ENCODE assay signal across 17 cellular contexts in the genomic region with DNA sequence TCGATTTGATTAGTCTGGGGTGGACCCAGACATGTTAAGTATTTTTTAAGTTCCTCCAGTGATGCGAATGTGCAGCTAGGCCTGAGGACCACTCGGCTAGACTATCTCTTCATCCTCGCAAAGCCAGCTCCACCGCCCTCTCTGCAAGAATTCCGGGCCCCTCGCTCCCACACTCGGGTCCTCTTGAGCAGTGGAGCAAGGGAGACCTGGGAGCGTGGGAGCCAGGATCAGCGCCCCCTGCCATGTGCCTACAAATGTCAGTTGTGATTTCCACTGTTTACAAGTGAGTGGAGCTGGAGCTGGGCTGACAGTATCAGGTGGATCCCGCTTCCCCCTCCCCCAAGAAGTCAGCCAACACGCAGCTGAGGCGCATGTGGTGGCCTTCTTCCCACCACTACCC. TPM values are rescaled to one million over a fixed set of nuclear protein-coding genes. Genes with fewer than 3 reads are reported as not detected.
DNase-seq lines count a peak whose midpoint lies in the region; ATAC-seq and TF ChIP-seq lines count a peak whose summit lies in the region.
"Had no signal": no experiment of that assay in that cellular context is flagged by ENCODE, and none has a peak within 500 bp of the region (broad histone marks: within the 10 kb centered on the region; RNA-seq: fewer than 3 reads in every experiment).

No MANE protein-coding gene starts in this region.

- peaks cover 34% of the 10 kb centered on the region for H3K27me3 Mint-ChIP-seq in activated naive CD4-positive, alpha-beta T cell treated with anti-CD3 and anti-CD28 coated beads, Interleukin-2, amount 50 U/mL, for 24 hours
- H3K27me3 Mint-ChIP-seq in activated T-helper 17 cell treated with anti-CD3 and anti-CD28 coated beads, Interleukin-2, amount 50 U/mL, for 72 hours: peaks cover 37% of the 10 kb centered on the region
- H3K27me3 Mint-ChIP-seq in mesothelial cell of epicardium (ENCODE audit: low read depth) (peaks cover 72% of the 10 kb centered on the region), progenitor cell of endocrine pancreas (peaks cover 66% of the 10 kb centered on the region)

- no peaks in the 10 kb centered on the region for H3K4me1 Mint-ChIP-seq in activated naive CD4-positive, alpha-beta T cell treated with anti-CD3 and anti-CD28 coated beads, Interleukin-2, amount 50 U/mL, for 24 hours
- peaks cover 5% of the 10 kb centered on the region for H3K4me1 Mint-ChIP-seq in activated T-helper 17 cell treated with anti-CD3 and anti-CD28 coated beads, Interleukin-2, amount 50 U/mL, for 72 hours
- H3K4me1 Mint-ChIP-seq in mesothelial cell of epicardium (peaks cover 14% of the 10 kb centered on the region), progenitor cell of endocrine pancreas (ENCODE audit: low read depth) (peaks cover 13% of the 10 kb centered on the region)

- peak overlapping the region; percentile 46 for H3K4me3 Mint-ChIP-seq in activated naive CD4-positive, alpha-beta T cell treated with anti-CD3 and anti-CD28 coated beads, Interleukin-2, amount 50 U/mL, for 24 hours
- peak overlapping the region; percentile 32 for H3K4me3 Mint-ChIP-seq in activated T-helper 17 cell treated with anti-CD3 and anti-CD28 coated beads, Interleukin-2, amount 50 U/mL, for 72 hours
- peak overlapping the region; percentile 42 for H3K4me3 Mint-ChIP-seq in mesothelial cell of epicardium
- peak overlapping the region; percentile 34 for H3K4me3 Mint-ChIP-seq in progenitor cell of endocrine pancreas (ENCODE audit: low read depth)

- ATAC-seq in activated naive CD4-positive, alpha-beta T cell treated with anti-CD3 and anti-CD28 coated beads, Interleukin-2, amount 50 U/mL, for 72 hours: no peak
- no peak for ATAC-seq in activated T-helper 17 cell treated with anti-CD3 and anti-CD28 coated beads, Interleukin-2, amount 50 U/mL, for 72 hours (replicated peaks)
- ATAC-seq in HG02981 (IDR thresholded peaks at IDR 0.05; ENCODE audit: unreplicated experiment): no peak
- ATAC-seq: A549, HCT116 had no signal

- DNase-seq in activated naive CD4-positive, alpha-beta T cell treated with anti-CD3 and anti-CD28 coated beads, Interleukin-2, amount 50 U/mL, for 72 hours (ENCODE audit: low spot score in 2 of 2): no peak
- DNase-seq in mesothelial cell of epicardium (ENCODE audit: low spot score in 2 of 2, unreplicated experiment in 2 of 2): no peak
- DNase-seq in progenitor cell of endocrine pancreas (ENCODE audit: low spot score, unreplicated experiment): no peak
- no peak for DNase-seq in T1000 (lab: John Stamatoyannopoulos, UW)
- DNase-seq in inferior parietal cortex (ENCODE audit: extremely low spot score): no peak
- DNase-seq: Calu3, DMS79, NCI-H1417, NCI-H2029, NCI-H510A had no signal

- H3K9me3 Mint-ChIP-seq in activated naive CD4-positive, alpha-beta T cell treated with anti-CD3 and anti-CD28 coated beads, Interleukin-2, amount 50 U/mL, for 24 hours: no peaks in the 10 kb centered on the region
- H3K9me3 Mint-ChIP-seq in activated naive CD4-positive, alpha-beta T cell treated with anti-CD3 and anti-CD28 coated beads, Interleukin-2, amount 50 U/mL, for 72 hours: no peaks in the 10 kb centered on the region
- no peaks in the 10 kb centered on the region for H3K9me3 Mint-ChIP-seq in activated T-helper 17 cell treated with anti-CD3 and anti-CD28 coated beads, Interleukin-2, amount 50 U/mL, for 72 hours
- no peaks in the 10 kb centered on the region for H3K9me3 Mint-ChIP-seq in mesothelial cell of epicardium
- H3K9me3 Mint-ChIP-seq in progenitor cell of endocrine pancreas (ENCODE audit: low read depth): peaks cover 3% of the 10 kb centered on the region

- TF ChIP-seq CTCF in mesothelial cell of epicardium (IDR thresholded peaks at IDR 0.05; ENCODE audit: unreplicated experiment) (no peak), progenitor cell of endocrine pancreas (IDR thresholded peaks at IDR 0.05; ENCODE audit: unreplicated experiment) (no peak)

- H3K36me3 Mint-ChIP-seq in activated naive CD4-positive, alpha-beta T cell treated with anti-CD3 and anti-CD28 coated beads, Interleukin-2, amount 50 U/mL, for 24 hours: no peaks in the 10 kb centered on the region
- peaks cover 0 to 5% of the 10 kb centered on the region in 2 donors for H3K36me3 Mint-ChIP-seq in activated naive CD4-positive, alpha-beta T cell treated with anti-CD3 and anti-CD28 coated beads, Interleukin-2, amount 50 U/mL, for 72 hours
- no peaks in the 10 kb centered on the region for H3K36me3 Mint-ChIP-seq in activated T-helper 17 cell treated with anti-CD3 and anti-CD28 coated beads, Interleukin-2, amount 50 U/mL, for 72 hours (ENCODE audit: low read depth)
- H3K36me3 Mint-ChIP-seq in mesothelial cell of epicardium (no peaks in the 10 kb centered on the region), progenitor cell of endocrine pancreas (ENCODE audit: insufficient read depth) (peaks cover 6% of the 10 kb centered on the region)

- no peak overlapping the region for H3K27ac Mint-ChIP-seq in activated naive CD4-positive, alpha-beta T cell treated with anti-CD3 and anti-CD28 coated beads, Interleukin-2, amount 50 U/mL, for 24 hours
- H3K27ac Mint-ChIP-seq in activated naive CD4-positive, alpha-beta T cell treated with anti-CD3 and anti-CD28 coated beads, Interleukin-2, amount 50 U/mL, for 72 hours: no peak overlapping the region
- no peak overlapping the region for H3K27ac Mint-ChIP-seq in activated T-helper 17 cell treated with anti-CD3 and anti-CD28 coated beads, Interleukin-2, amount 50 U/mL, for 72 hours
- H3K27ac Mint-ChIP-seq in mesothelial cell of epicardium (no peak overlapping the region), progenitor cell of endocrine pancreas (no peak overlapping the region)

RNA-seq across cellular contexts. Expression of a gene that starts 6.7 kb away (rescaled TPM):
- not detected for total RNA-seq in activated naive CD4-positive, alpha-beta T cell treated with anti-CD3 and anti-CD28 coated beads, Interleukin-2, amount 50 U/mL, for 72 hours
- not detected for total RNA-seq in activated T-helper 17 cell treated with anti-CD3 and anti-CD28 coated beads, Interleukin-2, amount 50 U/mL, for 72 hours
- total RNA-seq in mesothelial cell of epicardium (not detected in 3 replicates), progenitor cell of endocrine pancreas (not detected in 2 replicates)
- total RNA-seq: G401, HT1080 had no signal

RNA-seq across cellular contexts. Expression of a gene that starts 25.9 kb away (rescaled TPM):
- total RNA-seq in activated naive CD4-positive, alpha-beta T cell treated with anti-CD3 and anti-CD28 coated beads, Interleukin-2, amount 50 U/mL, for 72 hours: 1 to 10 TPM in 1 of 2 donors, under 1 TPM in 1; 0.89 to 2.5 TPM
- total RNA-seq in activated T-helper 17 cell treated with anti-CD3 and anti-CD28 coated beads, Interleukin-2, amount 50 U/mL, for 72 hours: under 1 TPM; 0.19 to 0.93 TPM
- total RNA-seq in mesothelial cell of epicardium: 16.1 to 18.3 TPM (median 16.5 TPM) in 3 replicates
- 9.5 and 10.9 TPM in 2 replicates for total RNA-seq in progenitor cell of endocrine pancreas
